13 cellular contexts compared by ENCODE assay signal in the genomic region with DNA sequence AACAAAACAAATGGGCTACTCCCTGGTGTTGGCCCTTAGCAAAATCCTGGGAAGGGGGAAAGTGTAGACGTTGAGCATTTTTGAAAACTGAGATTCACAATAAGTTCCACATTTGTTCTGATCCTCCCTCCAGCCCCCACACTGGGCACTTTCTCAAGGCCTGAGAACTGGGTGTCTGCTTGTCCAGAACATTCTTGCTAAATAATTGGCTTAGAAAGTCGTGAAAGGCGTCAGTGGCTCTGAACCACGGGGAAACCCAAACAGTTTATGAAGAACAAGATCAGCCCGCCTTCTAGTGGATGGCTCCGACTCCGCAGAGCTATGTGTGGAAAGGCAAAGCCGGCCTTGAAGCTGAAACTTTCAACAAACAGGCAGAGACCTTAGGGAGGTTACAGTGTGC.
A peak's percentile ranks its signal among the peaks of the same experiment; 100 is the strongest.
DNase-seq lines count a peak whose midpoint lies in the region; ATAC-seq and TF ChIP-seq lines count a peak whose summit lies in the region.
"Had no signal": no experiment of that assay in that cellular context is flagged by ENCODE, and none has a peak within 500 bp of the region (broad histone marks: within the 10 kb centered on the region; RNA-seq: fewer than 3 reads in every experiment).

No MANE protein-coding gene starts in this region.

- H3K4me3 ChIP-seq in AG04449 (ENCODE audit: low read depth, low read length) = no peak overlapping the region
- no peak overlapping the region for H3K4me3 ChIP-seq in body of pancreas
- no peak overlapping the region for H3K4me3 ChIP-seq in right cardiac atrium (ENCODE audit: low read length)

- H3K27ac ChIP-seq in body of pancreas (no peak overlapping the region), right cardiac atrium (ENCODE audit: low read length) (peak overlapping the region; percentile 59)
- H3K27ac ChIP-seq: KMS-11 had no signal

- 65 to 73% methylated on average over 8 of the region's 8 CpGs for WGBS in body of pancreas, 2 donors
- 50% methylated on average over 8 of the region's 8 CpGs for WGBS in right cardiac atrium

- H3K36me3 ChIP-seq in body of pancreas (replicated peaks in 1 of 2; ENCODE audit: insufficient read depth in 1 of 2, low read depth in 2 of 2) = no peaks in the 10 kb centered on the region

- peaks cover 0 to 2% (median 0%) of the 10 kb centered on the region in 6 donors for H3K9me3 Mint-ChIP-seq in immature natural killer cell
- no peaks in the 10 kb centered on the region for H3K9me3 Mint-ChIP-seq in stimulated activated effector memory CD8-positive, alpha-beta T cell treated with anti-CD3 and anti-CD28 coated beads, Interleukin-12 subunit alpha, Interleukin-12 subunit beta, amount 100 ng/mL, for 72 hours

- H3K9me3 ChIP-seq in body of pancreas = no peaks in the 10 kb centered on the region
- no peaks in the 10 kb centered on the region for H3K9me3 ChIP-seq in right cardiac atrium (ENCODE audit: control insufficient read depth, low read length)

- TF ChIP-seq CTCF in AG04449 (IDR thresholded peaks at IDR 0.05; ENCODE audit: insufficient read depth, low read length, missing control alignments) (peak; percentile 49), body of pancreas (IDR thresholded peaks at IDR 0.05) (peak in 1 of 7 experiments; percentile 3)

- ATAC-seq in body of pancreas = peak; percentile 62
- ATAC-seq in right cardiac atrium = peak; percentile 91 to 93
- ATAC-seq in GM19023 (IDR thresholded peaks at IDR 0.05; ENCODE audit: unreplicated experiment) = no peak
- no peak for ATAC-seq in HG03457 (IDR thresholded peaks at IDR 0.05; ENCODE audit: unreplicated experiment)
- no peak for ATAC-seq in stimulated activated effector memory CD8-positive, alpha-beta T cell treated with anti-CD3 and anti-CD28 coated beads, Interleukin-12 subunit alpha, Interleukin-12 subunit beta, amount 100 ng/mL, for 72 hours

- H3K27me3 ChIP-seq in body of pancreas (no peaks in the 10 kb centered on the region), right cardiac atrium (ENCODE audit: control insufficient read depth, insufficient read depth) (no peaks in the 10 kb centered on the region)

- H3K36me3 Mint-ChIP-seq in immature natural killer cell = no peaks in the 10 kb centered on the region
- H3K36me3 Mint-ChIP-seq in stimulated activated effector memory CD8-positive, alpha-beta T cell treated with anti-CD3 and anti-CD28 coated beads, Interleukin-12 subunit alpha, Interleukin-12 subunit beta, amount 100 ng/mL, for 72 hours = no peaks in the 10 kb centered on the region
- H3K36me3 Mint-ChIP-seq: memory B cell had no signal

- H3K4me1 ChIP-seq in body of pancreas (no peaks in the 10 kb centered on the region), right cardiac atrium (ENCODE audit: control insufficient read depth, insufficient read depth, low read length) (peaks cover 2% of the 10 kb centered on the region)

- peaks cover 5 to 8% (median 7%) of the 10 kb centered on the region in 3 donors for H3K27me3 Mint-ChIP-seq in immature natural killer cell (ENCODE audit: low read depth in 3 of 3)

- peak overlapping the region in 1 of 5 donors; percentile 1 for H3K4me3 Mint-ChIP-seq in immature natural killer cell
- H3K4me3 Mint-ChIP-seq in stimulated activated effector memory CD8-positive, alpha-beta T cell treated with anti-CD3 and anti-CD28 coated beads, Interleukin-12 subunit alpha, Interleukin-12 subunit beta, amount 100 ng/mL, for 72 hours = no peak overlapping the region
- H3K4me3 Mint-ChIP-seq: memory B cell had no signal

- no peak overlapping the region for H3K27ac Mint-ChIP-seq in immature natural killer cell
- H3K27ac Mint-ChIP-seq in stimulated activated effector memory CD8-positive, alpha-beta T cell treated with anti-CD3 and anti-CD28 coated beads, Interleukin-12 subunit alpha, Interleukin-12 subunit beta, amount 100 ng/mL, for 72 hours = no peak overlapping the region
- H3K27ac Mint-ChIP-seq: memory B cell had no signal

- no peaks in the 10 kb centered on the region for H3K4me1 Mint-ChIP-seq in immature natural killer cell
- H3K4me1 Mint-ChIP-seq in stimulated activated effector memory CD8-positive, alpha-beta T cell treated with anti-CD3 and anti-CD28 coated beads, Interleukin-12 subunit alpha, Interleukin-12 subunit beta, amount 100 ng/mL, for 72 hours = no peaks in the 10 kb centered on the region
- H3K4me1 Mint-ChIP-seq: memory B cell had no signal

- TF ChIP-seq POLR2A in body of pancreas (IDR thresholded peaks at IDR 0.05) = no peak

- CTCF ChIA-PET in AG04449 (lab: Yijun Ruan, JAX) = interaction anchor here (2.1 kb wide), 1 partner anchor 11 kb away, joined by 6 read pairs; no protein-coding TSS in a partner anchor

- DNase-seq in AG04449 (ENCODE audit: low read depth, low spot score) (no peak), body of pancreas (peak; percentile 18 to 50 (median 27)), right cardiac atrium (peak; percentile 78 to 92 (median 83)), pons (ENCODE audit: low spot score) (peak; percentile 46), immature natural killer cell (no peak)
- DNase-seq in stimulated activated effector memory CD8-positive, alpha-beta T cell treated with anti-CD3 and anti-CD28 coated beads, Interleukin-12 subunit alpha, Interleukin-12 subunit beta, amount 100 ng/mL, for 72 hours (ENCODE audit: low spot score in 2 of 2) = no peak
- DNase-seq: effector CD4-positive, alpha-beta T cell; NCI-H526; T-helper 1 cell had no signal

- POLR2A ChIA-PET in AG04449 (lab: Yijun Ruan, JAX) = no interaction called here

- intact Hi-C loops in body of pancreas (cut with DNase I) = no loop called here
- intact Hi-C loops in right cardiac atrium (cut with DNase I) = loop anchor here in 1 of 4 donors (5.0 kb wide), 1 partner anchor 170 kb away; no protein-coding TSS in a partner anchor

Comparison
In these comparisons a context has a peak if more than half of its experiments do, and no peak if none do; other contexts are left out.
1. DNase-seq: peak in body of pancreas (4 of 4), right cardiac atrium (3 of 3) and pons (single experiment); none in AG04449 (single experiment), immature natural killer cell (0 of 3) and stimulated activated effector memory CD8-positive, alpha-beta T cell treated with anti-CD3 and anti-CD28 coated beads, Interleukin-12 subunit alpha, Interleukin-12 subunit beta, amount 100 ng/mL, for 72 hours (0 of 2).
2. ATAC-seq: peak in body of pancreas (single experiment) and right cardiac atrium (2 of 2); none in GM19023 (single experiment), HG03457 (single experiment) and stimulated activated effector memory CD8-positive, alpha-beta T cell treated with anti-CD3 and anti-CD28 coated beads, Interleukin-12 subunit alpha, Interleukin-12 subunit beta, amount 100 ng/mL, for 72 hours (single experiment).